9 cellular contexts compared by ENCODE assay signal in the genomic region with DNA sequence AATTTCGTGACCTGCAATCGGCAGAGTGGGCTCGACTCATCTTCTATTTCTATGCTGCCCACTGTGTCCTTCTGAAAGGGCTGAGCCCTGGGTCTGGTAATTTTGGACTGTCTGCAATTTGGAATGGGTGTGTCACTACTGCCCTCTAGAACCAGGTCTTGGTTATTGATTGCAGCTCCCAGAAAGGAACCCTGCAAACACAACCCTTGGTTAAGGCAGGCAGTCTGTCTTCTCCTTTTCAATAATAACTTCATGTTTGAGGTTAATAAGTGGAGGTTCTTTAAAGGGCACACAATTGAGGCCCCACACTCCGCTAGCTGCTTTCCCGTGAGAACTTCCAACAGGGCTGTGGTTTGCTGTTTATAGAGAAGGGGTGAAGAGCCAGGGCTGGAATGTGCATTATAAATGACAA.
DNase-seq lines count a peak whose midpoint lies in the region; ATAC-seq, FAIRE-seq and TF ChIP-seq lines count a peak whose summit lies in the region.
"Had no signal": no experiment of that assay in that cellular context is flagged by ENCODE, and none has a peak within 500 bp of the region (broad histone marks: within the 10 kb centered on the region; RNA-seq: fewer than 3 reads in every experiment).

No MANE protein-coding gene starts in this region.

- intact Hi-C loops in PC-9 (cut with micrococcal nuclease; ENCODE audit: unreplicated experiment) = loop anchor here (1.0 to 5.0 kb wide), 2 partner anchors 80 to 164 kb away; a partner anchor contains a TSS

- TF ChIP-seq CTCF in HFFc6 (IDR thresholded peaks at IDR 0.05) (peak; percentile 59), PC-9 (conservative IDR thresholded peaks at IDR 0.05) (peak; percentile 66; the same call in 1 of the 2 replicates)

- BruUV-seq in PC-9 (replicated peaks; lab: Mats Ljungman, UMichigan) = no TSS peak

- H3K4me2 ChIP-seq in PC-9 = no peak overlapping the region

- no peak overlapping the region for H3K4me3 Mint-ChIP-seq in HFFc6

- POLR2A ChIA-PET in PC-9 (lab: Charles Lee; ENCODE audit: unreplicated experiment) = interaction anchor here (0.7 kb wide), 1 partner anchor 44 kb away, joined by 6 read pairs; no protein-coding TSS in a partner anchor

- CTCF ChIA-PET in PC-9 (lab: Charles Lee) = interaction anchor here (0.7 to 0.8 kb wide), 3 partner anchors 81 to 216 kb away, joined by 3 to 4 read pairs (median 3); no protein-coding TSS in a partner anchor

- H4K20me1 ChIP-seq in PC-9 (ENCODE audit: insufficient read depth) = no peaks in the 10 kb centered on the region

- H3K4me1 ChIP-seq in PC-9 (replicated peaks; ENCODE audit: insufficient read depth) = peaks cover 13% of the 10 kb centered on the region; the same call in 1 of the 2 replicates
- H3K4me1 ChIP-seq: pancreas had no signal

- H3K27ac Mint-ChIP-seq in HFFc6 = peak overlapping the region; percentile 30

- H2AFZ ChIP-seq in PC-9 = no peak overlapping the region

- ATAC-seq in GM18498 (IDR thresholded peaks at IDR 0.05; ENCODE audit: unreplicated experiment) = peak; percentile 55

- no peaks in the 10 kb centered on the region for H3K36me3 ChIP-seq in PC-9 (ENCODE audit: low read depth)
- H3K36me3 ChIP-seq: pancreas had no signal

- H3K36me3 Mint-ChIP-seq in HFFc6 (ENCODE audit: low read depth) = peaks cover 12% of the 10 kb centered on the region

- no peaks in the 10 kb centered on the region for H3F3A ChIP-seq in PC-9 (ENCODE audit: insufficient read depth, low read depth)

- H3K27ac ChIP-seq in PC-9 = no peak overlapping the region
- H3K27ac ChIP-seq: pancreas had no signal

- no peaks in the 10 kb centered on the region for H3K9me3 ChIP-seq in PC-9 (ENCODE audit: insufficient read depth, low read depth)
- H3K9me3 ChIP-seq: pancreas had no signal

- peaks cover 4% of the 10 kb centered on the region; the same call in 1 of the 2 replicates for H3K9me3 Mint-ChIP-seq in HFFc6

- no peaks in the 10 kb centered on the region for H3K9me2 ChIP-seq in PC-9 (ENCODE audit: insufficient read depth)

- peaks cover 62% of the 10 kb centered on the region for H3K4me1 Mint-ChIP-seq in HFFc6 (ENCODE audit: low read depth)

- peak; percentile 43 for DNase-seq in HFFc6
- no peak for DNase-seq in PC-9
- peak; percentile 39 for DNase-seq in foreskin melanocyte
- DNase-seq in DMS153 treated with DMSO at 0.1 percent for 48 hours (lab: John Stamatoyannopoulos, UW; ENCODE audit: unreplicated experiment) = no peak
- DNase-seq in urothelium cell line (ENCODE audit: low spot score) = no peak
- DNase-seq in NCI-H2029 treated with DMSO at 0.1 percent for 48 hours (lab: John Stamatoyannopoulos, UW) = no peak
- DNase-seq in inferior parietal cortex (ENCODE audit: extremely low spot score) = no peak

- no peaks in the 10 kb centered on the region for H3K79me2 ChIP-seq in PC-9 (ENCODE audit: low read depth)

- no peaks in the 10 kb centered on the region for H3K27me3 ChIP-seq in PC-9 (ENCODE audit: insufficient read depth, low read depth)
- H3K27me3 ChIP-seq: pancreas had no signal

- FAIRE-seq in urothelium cell line (lab: Jason Lieb, UNC) = no peak
- FAIRE-seq: pancreas had no signal

- H3K4me3 ChIP-seq in PC-9 = no peak overlapping the region
- H3K4me3 ChIP-seq: pancreas had no signal

- H3K27me3 Mint-ChIP-seq in HFFc6 (ENCODE audit: insufficient read depth) = peaks cover 1% of the 10 kb centered on the region; the same call in 1 of the 2 replicates

Comparison
In these comparisons a context has a peak if more than half of its experiments do, and no peak if none do; other contexts are left out.
1. DNase-seq: peak in HFFc6 (single experiment) and foreskin melanocyte (single experiment); none in PC-9 (0 of 2), DMS153 treated with DMSO at 0.1 percent for 48 hours (single experiment), urothelium cell line (single experiment), NCI-H2029 treated with DMSO at 0.1 percent for 48 hours (single experiment) and inferior parietal cortex (single experiment).